In genomic region chr1:82000221-82000620, GRCh38 we compare ENCODE assay signal across 36 cellular contexts.
"Had no signal": no experiment of that assay in that cellular context is flagged by ENCODE, and none has a peak within 500 bp of the region (broad histone marks: within the 10 kb centered on the region; RNA-seq: fewer than 3 reads in every experiment).

No MANE protein-coding gene starts in this region.

- H3K27me3 Mint-ChIP-seq: activated CD4-positive, alpha-beta memory T cell treated with anti-CD3 and anti-CD28 coated beads for 36 hours; activated CD4-positive, alpha-beta T cell treated with anti-CD3 and anti-CD28 coated beads for 36 hours; activated CD8-positive, alpha-beta T cell treated with anti-CD3 and anti-CD28 coated beads for 36 hours; activated naive CD8-positive, alpha-beta T cell treated with anti-CD3 and anti-CD28 coated beads for 36 hours; activated T-helper 17 cell treated with anti-CD3 and anti-CD28 coated beads, Interleukin-2, amount 50 U/mL, for 72 hours had no signal

- H3K4me1 ChIP-seq: body of pancreas, breast epithelium had no signal

- H3K4me3 ChIP-seq: adrenal gland, body of pancreas, breast epithelium had no signal

- H3K4me3 Mint-ChIP-seq: activated CD4-positive, alpha-beta memory T cell treated with anti-CD3 and anti-CD28 coated beads for 36 hours; activated CD4-positive, alpha-beta T cell treated with anti-CD3 and anti-CD28 coated beads for 36 hours; activated CD8-positive, alpha-beta T cell treated with anti-CD3 and anti-CD28 coated beads for 36 hours; activated naive CD4-positive, alpha-beta T cell treated with anti-CD3 and anti-CD28 coated beads for 36 hours; activated naive CD8-positive, alpha-beta T cell treated with anti-CD3 and anti-CD28 coated beads for 36 hours; activated T-cell treated with anti-CD3 and anti-CD28 coated beads, Interleukin-2, amount 50 U/mL, for 4 hours; activated T-cell treated with anti-CD3 and anti-CD28 coated beads, Interleukin-2, amount 50 U/mL, for 72 hours; activated T-helper 1 cell treated with anti-CD3 and anti-CD28 coated beads, Interleukin-12 subunit alpha, Interleukin-12 subunit beta, Interleukin-2, Interleukin-4 antibody, amounts not matched to agents 30 ng/mL and 10 ng/mL and 1 ng/mL, durations not matched to agents 14 hours and 24 hours and 36 hours; activated T-helper 17 cell treated with anti-CD3 and anti-CD28 coated beads, Interleukin-2, amount 50 U/mL, for 72 hours; T-helper 1 cell treated with Interleukin-12 subunit alpha and Interleukin-12 subunit beta and Interleukin-4 antibody, amounts not matched to agents 30 μg/mL and 1 μg/mL, for 36 hours; T-helper 2 cell treated with Interferon-gamma antibody and Interleukin-4, amounts not matched to agents 5 μg/mL and 100 μg/mL, for 36 hours; WTC11 had no signal

- H3K9me3 Mint-ChIP-seq: activated CD4-positive, alpha-beta memory T cell treated with anti-CD3 and anti-CD28 coated beads for 36 hours; activated CD8-positive, alpha-beta T cell treated with anti-CD3 and anti-CD28 coated beads for 36 hours; activated naive CD4-positive, alpha-beta T cell treated with anti-CD3 and anti-CD28 coated beads for 36 hours; activated naive CD4-positive, alpha-beta T cell treated with anti-CD3 and anti-CD28 coated beads, Interleukin-2, amount 50 U/mL, for 72 hours; activated naive CD8-positive, alpha-beta T cell treated with anti-CD3 and anti-CD28 coated beads for 36 hours; activated T-cell treated with anti-CD3 and anti-CD28 coated beads, Interleukin-2, amount 50 U/mL, for 4 hours; activated T-cell treated with anti-CD3 and anti-CD28 coated beads, Interleukin-2, amount 50 U/mL, for 72 hours; activated T-helper 1 cell treated with anti-CD3 and anti-CD28 coated beads, Interleukin-12 subunit alpha, Interleukin-12 subunit beta, Interleukin-2, Interleukin-4 antibody, amounts not matched to agents 30 ng/mL and 10 ng/mL and 1 ng/mL, durations not matched to agents 14 hours and 24 hours and 36 hours; activated T-helper 17 cell treated with anti-CD3 and anti-CD28 coated beads, Interleukin-2, amount 50 U/mL, for 72 hours; T-helper 1 cell treated with Interleukin-12 subunit alpha and Interleukin-12 subunit beta and Interleukin-4 antibody, amounts not matched to agents 30 μg/mL and 1 μg/mL, for 36 hours; T-helper 2 cell treated with Interferon-gamma antibody and Interleukin-4, amounts not matched to agents 5 μg/mL and 100 μg/mL, for 36 hours; WTC11 had no signal

- ATAC-seq: activated CD4-positive, alpha-beta T cell treated with anti-CD3 and anti-CD28 coated beads for 36 hours; activated CD4-positive, CD25-positive, alpha-beta regulatory T cell treated with anti-CD3 and anti-CD28 coated beads, Interleukin-2, amount 50 U/mL, for 24 hours; activated CD8-positive, alpha-beta T cell treated with anti-CD3 and anti-CD28 coated beads for 36 hours; activated naive CD4-positive, alpha-beta T cell treated with anti-CD3 and anti-CD28 coated beads, Interleukin-2, amount 50 U/mL, for 72 hours; activated T-cell treated with anti-CD3 and anti-CD28 coated beads, Interleukin-2, amount 50 U/mL, for 4 hours; activated T-cell treated with anti-CD3 and anti-CD28 coated beads, Interleukin-2, amount 50 U/mL, for 72 hours; activated T-helper 17 cell treated with anti-CD3 and anti-CD28 coated beads, Interleukin-2, amount 50 U/mL, for 72 hours; body of pancreas; WTC11 had no signal

- H3K9me3 ChIP-seq: adrenal gland, body of pancreas, breast epithelium had no signal

- H3K27me3 ChIP-seq: adrenal gland, body of pancreas, brain microvascular endothelial cell, breast epithelium had no signal

- H3K27ac Mint-ChIP-seq: activated CD4-positive, alpha-beta memory T cell treated with anti-CD3 and anti-CD28 coated beads for 36 hours; activated CD4-positive, alpha-beta T cell treated with anti-CD3 and anti-CD28 coated beads for 36 hours; activated CD8-positive, alpha-beta T cell treated with anti-CD3 and anti-CD28 coated beads for 36 hours; activated naive CD4-positive, alpha-beta T cell treated with anti-CD3 and anti-CD28 coated beads for 36 hours; activated naive CD4-positive, alpha-beta T cell treated with anti-CD3 and anti-CD28 coated beads, Interleukin-2, amount 50 U/mL, for 72 hours; activated naive CD8-positive, alpha-beta T cell treated with anti-CD3 and anti-CD28 coated beads for 36 hours; activated T-cell treated with anti-CD3 and anti-CD28 coated beads, Interleukin-2, amount 50 U/mL, for 72 hours; activated T-helper 1 cell treated with anti-CD3 and anti-CD28 coated beads, Interleukin-12 subunit alpha, Interleukin-12 subunit beta, Interleukin-2, Interleukin-4 antibody, amounts not matched to agents 30 ng/mL and 10 ng/mL and 1 ng/mL, durations not matched to agents 14 hours and 24 hours and 36 hours; activated T-helper 17 cell treated with anti-CD3 and anti-CD28 coated beads, Interleukin-2, amount 50 U/mL, for 72 hours; T-helper 1 cell treated with Interleukin-12 subunit alpha and Interleukin-12 subunit beta and Interleukin-4 antibody, amounts not matched to agents 30 μg/mL and 1 μg/mL, for 36 hours; T-helper 2 cell treated with Interferon-gamma antibody and Interleukin-4, amounts not matched to agents 5 μg/mL and 100 μg/mL, for 36 hours; WTC11 had no signal

- H3K36me3 ChIP-seq: adrenal gland, brain microvascular endothelial cell, breast epithelium had no signal

- H3K4me1 Mint-ChIP-seq: activated CD4-positive, alpha-beta T cell treated with anti-CD3 and anti-CD28 coated beads for 36 hours; activated naive CD8-positive, alpha-beta T cell treated with anti-CD3 and anti-CD28 coated beads for 36 hours; activated T-helper 17 cell treated with anti-CD3 and anti-CD28 coated beads, Interleukin-2, amount 50 U/mL, for 72 hours had no signal

- H3K27ac ChIP-seq: adrenal gland, body of pancreas, brain microvascular endothelial cell, breast epithelium, VCaP had no signal

- DNase-seq: activated CD4-positive, alpha-beta memory T cell treated with anti-CD3 and anti-CD28 coated beads for 36 hours; activated CD4-positive, alpha-beta T cell treated with anti-CD3 and anti-CD28 coated beads for 1 hour; activated CD4-positive, alpha-beta T cell treated with anti-CD3 and anti-CD28 coated beads for 36 hours; activated CD4-positive, alpha-beta T cell treated with anti-CD3 and anti-CD28 coated beads for 48 hours; activated CD4-positive, alpha-beta T cell treated with anti-CD3 and anti-CD28 coated beads, Interleukin-2, amount 50 U/mL, for 1 hour; activated CD4-positive, alpha-beta T cell treated with anti-CD3 and anti-CD28 coated beads, Interleukin-2, amount 50 U/mL, for 4 hours; activated CD4-positive, CD25-positive, alpha-beta regulatory T cell; activated CD8-positive, alpha-beta memory T cell treated with anti-CD3 and anti-CD28 coated beads, Interleukin-2, amount 50 U/mL, for 4 hours; activated CD8-positive, alpha-beta T cell treated with anti-CD3 and anti-CD28 coated beads for 36 hours; activated effector memory CD4-positive, alpha-beta T cell treated with anti-CD3 and anti-CD28 coated beads, Interleukin-2, amount 50 U/mL, for 16 hours; activated gamma-delta T cell treated with Interleukin-2 at 50 U/mL for 16 hours; activated naive CD4-positive, alpha-beta T cell; activated naive CD4-positive, alpha-beta T cell treated with anti-CD3 and anti-CD28 coated beads for 36 hours; activated naive CD4-positive, alpha-beta T cell treated with anti-CD3 and anti-CD28 coated beads, Interleukin-2, amount 50 U/mL, for 16 hours; activated naive CD8-positive, alpha-beta T cell treated with anti-CD3 and anti-CD28 coated beads for 36 hours; activated T-cell treated with anti-CD3 and anti-CD28 coated beads for 4 hours; activated T-cell treated with anti-CD3 and anti-CD28 coated beads, Interleukin-2, amount 50 U/mL, for 1 hour; activated T-cell treated with anti-CD3 and anti-CD28 coated beads, Interleukin-2, amount 50 U/mL, for 4 hours; activated T-cell treated with anti-CD3 and anti-CD28 coated beads, Interleukin-2, amount 50 U/mL, for 72 hours; adrenal gland; amniotic stem cell; aorta; body of pancreas; brain microvascular endothelial cell; central memory CD4-positive, alpha-beta T cell; T-helper 2 cell; T-helper 9 cell had no signal

- H3K36me3 Mint-ChIP-seq: activated CD4-positive, alpha-beta memory T cell treated with anti-CD3 and anti-CD28 coated beads for 36 hours; activated naive CD4-positive, alpha-beta T cell treated with anti-CD3 and anti-CD28 coated beads, Interleukin-2, amount 50 U/mL, for 72 hours; activated naive CD8-positive, alpha-beta T cell treated with anti-CD3 and anti-CD28 coated beads for 36 hours; WTC11 had no signal
